Comparison of ENCODE assay signal across 1 cellular context in the genomic region with DNA sequence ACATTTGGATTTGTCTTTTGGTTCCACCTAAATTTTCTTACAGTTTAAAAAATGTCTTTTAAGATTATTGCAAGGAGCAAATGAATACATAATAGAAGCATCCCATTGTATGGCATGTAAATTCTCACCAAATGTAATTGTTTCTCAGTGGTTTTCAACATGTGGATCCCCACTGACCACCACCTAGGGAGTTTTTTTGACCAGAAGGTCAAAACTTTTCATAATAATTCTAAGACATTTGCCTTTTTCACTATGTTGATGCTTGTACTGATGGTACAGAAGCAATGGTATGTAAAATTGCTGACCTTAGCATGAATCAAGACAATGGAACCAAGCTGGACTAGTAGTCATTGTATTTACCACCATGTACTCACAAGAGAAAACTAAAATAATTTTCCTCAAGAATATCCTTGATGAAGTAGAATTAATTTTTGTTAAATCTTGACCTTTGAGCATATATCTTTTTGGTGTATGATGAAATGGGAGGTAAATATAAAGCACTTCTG.
TF ChIP-seq lines count a peak whose summit lies in the region.

No MANE protein-coding gene starts in this region.

TF ChIP-seq in HepG2, 621 proteins besides CTCF, POLR2A, EP300 and RAD21 (continued from another document):
- TF ChIP-seq PCBP1 (IDR thresholded peaks at IDR 0.05; ENCODE audit: borderline replicate concordance, low read depth, low read length): no peak
- no peak for TF ChIP-seq ZNF12 (CRISPR knock-in tag; IDR thresholded peaks at IDR 0.05)
- TF ChIP-seq MAFK (conservative IDR thresholded peaks at IDR 0.05 in 1 of 2, IDR thresholded peaks at IDR 0.05 in 1 of 2; ENCODE audit: low read length in 2 of 2): peak; percentile 98 to 99
